9 cellular contexts compared by ENCODE assay signal in the genomic region with DNA sequence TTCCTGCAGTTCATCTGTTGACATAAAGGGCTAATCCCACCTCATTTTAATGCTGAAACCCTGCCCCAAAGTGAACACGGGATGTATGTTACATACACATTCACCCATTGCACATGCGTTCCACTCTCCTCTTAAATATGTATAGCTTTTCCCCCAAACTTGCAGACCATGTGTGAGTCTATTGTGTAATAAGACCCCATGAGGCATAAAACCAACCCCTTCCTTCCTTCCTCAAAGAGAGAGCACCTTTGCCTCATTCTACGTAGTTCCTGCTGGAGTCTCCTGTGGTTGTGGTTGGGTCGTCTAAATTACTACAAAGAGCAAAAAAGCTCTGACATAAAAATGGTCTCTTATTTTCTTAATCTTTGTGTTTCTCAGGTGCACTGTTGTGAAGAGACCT.
A peak's percentile ranks its signal among the peaks of the same experiment; 100 is the strongest.
DNase-seq lines count a peak whose midpoint lies in the region; ATAC-seq and TF ChIP-seq lines count a peak whose summit lies in the region.
"Had no signal": no experiment of that assay in that cellular context is flagged by ENCODE, and none has a peak within 500 bp of the region (broad histone marks: within the 10 kb centered on the region; RNA-seq: fewer than 3 reads in every experiment).

No MANE protein-coding gene starts in this region.

- POLR2A ChIA-PET in A673 (lab: Charles Lee; ENCODE audit: low non-redundant PET) = no interaction called here

- no peak for ATAC-seq in gastroesophageal sphincter

- CTCF ChIA-PET in A673 (lab: Charles Lee) = no interaction called here

- H3K27ac ChIP-seq in A673 (ENCODE audit: low read depth, low read length, poor library complexity, severe bottlenecking) (peak overlapping the region; percentile 84), KMS-11 (no peak overlapping the region), mucosa of rectum (ENCODE audit: low read depth in 2 of 2, low read length in 2 of 2) (peak overlapping the region; percentile 46 to 56), gastroesophageal sphincter (peak overlapping the region in 2 of 4 donors; percentile 28 to 52), testis (no peak overlapping the region)

- H3K27me3 Mint-ChIP-seq in activated T-helper 1 cell treated with anti-CD3 and anti-CD28 coated beads, Interleukin-12 subunit alpha, Interleukin-12 subunit beta, Interleukin-2, Interleukin-4 antibody, amounts not matched to agents 30 ng/mL and 10 ng/mL and 1 ng/mL, durations not matched to agents 14 hours and 24 hours and 36 hours (ENCODE audit: insufficient read depth) = no peaks in the 10 kb centered on the region

- peaks cover 24% of the 10 kb centered on the region for H3K9me3 Mint-ChIP-seq in activated T-helper 1 cell treated with anti-CD3 and anti-CD28 coated beads, Interleukin-12 subunit alpha, Interleukin-12 subunit beta, Interleukin-2, Interleukin-4 antibody, amounts not matched to agents 30 ng/mL and 10 ng/mL and 1 ng/mL, durations not matched to agents 14 hours and 24 hours and 36 hours

- H3K4me3 ChIP-seq in A673 (ENCODE audit: low read depth, low read length, poor library complexity, severe bottlenecking) = no peak overlapping the region
- H3K4me3 ChIP-seq in KMS-11 (IDR thresholded peaks at IDR 0.05; ENCODE audit: insufficient read depth, low read depth, low read length) = no peak overlapping the region
- H3K4me3 ChIP-seq in adipocyte (ENCODE audit: low read length) = peak overlapping the region; percentile 60
- no peak overlapping the region for H3K4me3 ChIP-seq in mucosa of rectum (ENCODE audit: low read length in 2 of 2)
- no peak overlapping the region for H3K4me3 ChIP-seq in gastroesophageal sphincter
- H3K4me3 ChIP-seq in testis = no peak overlapping the region

- no peaks in the 10 kb centered on the region for H3K36me3 ChIP-seq in A673 (ENCODE audit: insufficient read depth, low read length, poor library complexity, severe bottlenecking)
- H3K36me3 ChIP-seq in KMS-11 (ENCODE audit: insufficient read depth) = no peaks in the 10 kb centered on the region
- H3K36me3 ChIP-seq in adipocyte (ENCODE audit: control insufficient read depth, insufficient read depth, low read length, severe bottlenecking) = no peaks in the 10 kb centered on the region
- H3K36me3 ChIP-seq in mucosa of rectum (ENCODE audit: control insufficient read depth in 2 of 2, insufficient read depth in 2 of 2, low read length in 2 of 2) = no peaks in the 10 kb centered on the region
- H3K36me3 ChIP-seq in gastroesophageal sphincter = no peaks in the 10 kb centered on the region
- H3K36me3 ChIP-seq in testis (ENCODE audit: low read depth, missing control alignments) = no peaks in the 10 kb centered on the region

- no TSS peak for BruUV-seq in A673 (replicated peaks; lab: Mats Ljungman, UMichigan)

- peaks cover 14% of the 10 kb centered on the region for H3K36me3 Mint-ChIP-seq in activated T-helper 1 cell treated with anti-CD3 and anti-CD28 coated beads, Interleukin-12 subunit alpha, Interleukin-12 subunit beta, Interleukin-2, Interleukin-4 antibody, amounts not matched to agents 30 ng/mL and 10 ng/mL and 1 ng/mL, durations not matched to agents 14 hours and 24 hours and 36 hours (ENCODE audit: low read depth)

- H3K4me2 ChIP-seq in KMS-11 = peak overlapping the region; percentile 88

- peaks cover 27% of the 10 kb centered on the region for H3K4me1 ChIP-seq in A673 (ENCODE audit: insufficient read depth, low read length, poor library complexity, severe bottlenecking)
- peaks cover 33% of the 10 kb centered on the region for H3K4me1 ChIP-seq in KMS-11 (ENCODE audit: low read depth, poor library complexity, severe bottlenecking)
- peaks cover 20% of the 10 kb centered on the region for H3K4me1 ChIP-seq in adipocyte (ENCODE audit: control insufficient read depth, insufficient read depth, low read length)
- H3K4me1 ChIP-seq in mucosa of rectum (ENCODE audit: control insufficient read depth in 2 of 2, insufficient read depth in 2 of 2, low read length in 2 of 2) = peaks cover 7 to 12% of the 10 kb centered on the region in 2 donors
- H3K4me1 ChIP-seq in gastroesophageal sphincter = peaks cover 0 to 17% (median 0%) of the 10 kb centered on the region in 3 donors
- H3K4me1 ChIP-seq in testis = peaks cover 4% of the 10 kb centered on the region

- no peak overlapping the region for H3K4me3 Mint-ChIP-seq in activated T-helper 1 cell treated with anti-CD3 and anti-CD28 coated beads, Interleukin-12 subunit alpha, Interleukin-12 subunit beta, Interleukin-2, Interleukin-4 antibody, amounts not matched to agents 30 ng/mL and 10 ng/mL and 1 ng/mL, durations not matched to agents 14 hours and 24 hours and 36 hours

- no peaks in the 10 kb centered on the region for H3K79me2 ChIP-seq in KMS-11 (ENCODE audit: insufficient read depth, low read depth)

- TF ChIP-seq CTCF in A673 (conservative IDR thresholded peaks at IDR 0.05; ENCODE audit: low read depth, low read length) (no peak), KMS-11 (conservative IDR thresholded peaks at IDR 0.05; ENCODE audit: low read depth, low read length) (no peak), gastroesophageal sphincter (IDR thresholded peaks at IDR 0.05) (no peak), testis (IDR thresholded peaks at IDR 0.05) (no peak)

- DNase-seq in A673 (ENCODE audit: low spot score) = peak; percentile 56
- DNase-seq in adipocyte (ENCODE audit: low read depth) = no peak
- DNase-seq in foreskin melanocyte = no peak
- DNase-seq in testis = no peak
- no peak for DNase-seq in activated T-helper 1 cell treated with anti-CD3 and anti-CD28 coated beads, Interleukin-12 subunit alpha, Interleukin-12 subunit beta, Interleukin-2, Interleukin-4 antibody, amounts not matched to agents 30 ng/mL and 10 ng/mL and 1 ng/mL, durations not matched to agents 14 hours and 24 hours and 36 hours (ENCODE audit: low spot score)
- DNase-seq: activated CD4-positive, alpha-beta T cell treated with anti-CD3 and anti-CD28 coated beads for 4 hours had no signal

- H4K20me1 ChIP-seq in KMS-11 (ENCODE audit: insufficient read depth) = no peaks in the 10 kb centered on the region

- TF ChIP-seq EP300 in gastroesophageal sphincter (IDR thresholded peaks at IDR 0.05) = no peak

- WGBS in gastroesophageal sphincter (ENCODE audit: low coverage in 1 of 2), 2 donors = 74 to 84% methylated on average over 4 of the region's 4 CpGs
- WGBS in testis, 2 donors = 86 to 87% methylated on average over 4 of the region's 4 CpGs

- H3K9ac ChIP-seq in KMS-11 (no peak overlapping the region), adipocyte (ENCODE audit: low read length) (peak overlapping the region; percentile 82), mucosa of rectum (ENCODE audit: low read depth in 1 of 2, low read length in 2 of 2) (no peak overlapping the region)

- H2AFZ ChIP-seq in KMS-11 (ENCODE audit: low read depth) = no peak overlapping the region

- H3K4me1 Mint-ChIP-seq in activated T-helper 1 cell treated with anti-CD3 and anti-CD28 coated beads, Interleukin-12 subunit alpha, Interleukin-12 subunit beta, Interleukin-2, Interleukin-4 antibody, amounts not matched to agents 30 ng/mL and 10 ng/mL and 1 ng/mL, durations not matched to agents 14 hours and 24 hours and 36 hours (ENCODE audit: low read depth) = peaks cover 26% of the 10 kb centered on the region

- no peak overlapping the region for H3K27ac Mint-ChIP-seq in activated T-helper 1 cell treated with anti-CD3 and anti-CD28 coated beads, Interleukin-12 subunit alpha, Interleukin-12 subunit beta, Interleukin-2, Interleukin-4 antibody, amounts not matched to agents 30 ng/mL and 10 ng/mL and 1 ng/mL, durations not matched to agents 14 hours and 24 hours and 36 hours

- intact Hi-C loops in A673 (cut with micrococcal nuclease; ENCODE audit: unreplicated experiment) (no loop called here), testis (cut with DNase I; ENCODE audit: low total_unique reads) (no loop called here)
- intact Hi-C loops in activated T-helper 1 cell treated with anti-CD3 and anti-CD28 coated beads, Interleukin-12 subunit alpha, Interleukin-12 subunit beta, Interleukin-2, Interleukin-4 antibody, amounts not matched to agents 30 ng/mL and 10 ng/mL and 1 ng/mL, durations not matched to agents 14 hours and 24 hours and 36 hours (cut with micrococcal nuclease) = loop anchor here (1.0 to 10.0 kb wide), 19 partner anchors 50 to 1036 kb away; no protein-coding TSS in a partner anchor

- TF ChIP-seq POLR2A in gastroesophageal sphincter (IDR thresholded peaks at IDR 0.05) (no peak), testis (IDR thresholded peaks at IDR 0.05) (no peak)

- H3K9me3 ChIP-seq in A673 (ENCODE audit: low read depth, low read length, poor library complexity, severe bottlenecking) = peaks cover 6% of the 10 kb centered on the region
- H3K9me3 ChIP-seq in adipocyte (ENCODE audit: control insufficient read depth, low read length) = no peaks in the 10 kb centered on the region
- peaks cover 7 to 8% of the 10 kb centered on the region in 2 donors for H3K9me3 ChIP-seq in mucosa of rectum (ENCODE audit: control insufficient read depth in 2 of 2, low read length in 2 of 2)
- H3K9me3 ChIP-seq in gastroesophageal sphincter = peaks cover 0 to 9% (median 0%) of the 10 kb centered on the region in 3 donors
- no peaks in the 10 kb centered on the region for H3K9me3 ChIP-seq in testis

- no peaks in the 10 kb centered on the region for H3K27me3 ChIP-seq in A673 (replicated peaks; ENCODE audit: insufficient read depth, low read depth, low read length, poor library complexity)
- H3K27me3 ChIP-seq in KMS-11 (ENCODE audit: insufficient read depth, low read depth) = no peaks in the 10 kb centered on the region
- no peaks in the 10 kb centered on the region for H3K27me3 ChIP-seq in adipocyte (replicated peaks; ENCODE audit: control insufficient read depth, insufficient read depth, low read length)
- H3K27me3 ChIP-seq in mucosa of rectum (ENCODE audit: control insufficient read depth in 2 of 2, insufficient read depth in 2 of 2, low read length in 2 of 2) = no peaks in the 10 kb centered on the region
- no peaks in the 10 kb centered on the region for H3K27me3 ChIP-seq in gastroesophageal sphincter
- no peaks in the 10 kb centered on the region for H3K27me3 ChIP-seq in testis

Comparison
In these comparisons a context has a peak if more than half of its experiments do, and no peak if none do; other contexts are left out.
1. H3K27ac ChIP-seq: peak in A673 (single experiment) and mucosa of rectum (2 of 2); none in KMS-11 (single experiment) and testis (0 of 2).